In genomic region chr5:68216737-68217231, GRCh38 we compare ENCODE assay signal across 8 cellular contexts. TPM values are rescaled to one million over a fixed set of nuclear protein-coding genes. Genes with fewer than 3 reads are reported as not detected.
A peak's percentile ranks its signal among the peaks of the same experiment; 100 is the strongest.
DNase-seq lines count a peak whose midpoint lies in the region; ATAC-seq and TF ChIP-seq lines count a peak whose summit lies in the region.

No MANE protein-coding gene starts in this region.

- H3K9me2 ChIP-seq in Karpas-422 (replicated peaks; ENCODE audit: insufficient read depth, low read length), result no peaks in the 10 kb centered on the region

- H3K4me1 ChIP-seq in Karpas-422 (ENCODE audit: low read length) (peaks cover 28% of the 10 kb centered on the region), urinary bladder (ENCODE audit: insufficient read depth) (peaks cover 5% of the 10 kb centered on the region)

- no peaks in the 10 kb centered on the region for H3K36me3 ChIP-seq in Karpas-422 (ENCODE audit: insufficient read depth, low read length)
- no peaks in the 10 kb centered on the region for H3K36me3 ChIP-seq in brain microvascular endothelial cell (replicated peaks)
- no peaks in the 10 kb centered on the region for H3K36me3 ChIP-seq in urinary bladder (ENCODE audit: insufficient read depth)

- WGBS in urinary bladder, result 0% methylated on average over 10 of the region's 10 CpGs

- 0 out of 2 replicates have a peak, but pooled peaks cover 2% of the 10 kb centered on the region for H3K27me3 ChIP-seq in Karpas-422 (ENCODE audit: low read length)
- no peaks in the 10 kb centered on the region for H3K27me3 ChIP-seq in brain microvascular endothelial cell (replicated peaks)

- peak overlapping the region; percentile 85 for H3K9ac ChIP-seq in Karpas-422 (ENCODE audit: low read length)

- peak overlapping the region; percentile 29 for H2AFZ ChIP-seq in Karpas-422 (ENCODE audit: low read length)

- ATAC-seq in GM19351 (IDR thresholded peaks at IDR 0.05; ENCODE audit: unreplicated experiment), result peak; percentile 14

- no peaks in the 10 kb centered on the region for H3K9me3 ChIP-seq in Karpas-422 (ENCODE audit: low read length)

- H3K27ac ChIP-seq in Karpas-422 (ENCODE audit: low read length), result peak overlapping the region; percentile 70
- H3K27ac ChIP-seq in brain microvascular endothelial cell, result peak overlapping the region; percentile 96
- H3K27ac ChIP-seq in urinary bladder (ENCODE audit: low read depth), result peak overlapping the region; percentile 87

- in situ Hi-C loops in brain microvascular endothelial cell (cut with HindIII; ENCODE audit: low pct_ligation_motif_present, low sequenced_read_pairs), result no loop called here

- DNase-seq in COLO829 (ENCODE audit: low spot score) (peak; percentile 6), Karpas-422 (peak; percentile 58), brain microvascular endothelial cell (peak; percentile 20), lung microvascular endothelial cell (ENCODE audit: low read depth in 2 of 2) (peak; percentile 30 to 35), epidermal melanocyte (ENCODE audit: insufficient read length, low spot score) (no peak), NCI-H69 (lab: John Stamatoyannopoulos, UW) (no peak)

- peaks cover 29% of the 10 kb centered on the region; the same call in 1 of the 2 replicates for H4K20me1 ChIP-seq in Karpas-422 (ENCODE audit: insufficient read depth, low read depth, low read length)

- H3K4me3 ChIP-seq in Karpas-422 (ENCODE audit: low read length) (peak overlapping the region; percentile 76), brain microvascular endothelial cell (ENCODE audit: low read depth, low read length) (peak overlapping the region; percentile 87), urinary bladder (ENCODE audit: low read depth, low read length) (peak overlapping the region; percentile 90)

- peak overlapping the region; percentile 79 for H3K4me2 ChIP-seq in Karpas-422 (ENCODE audit: low read depth, low read length, poor library complexity, severe bottlenecking)

- peaks cover 53% of the 10 kb centered on the region for H3K79me2 ChIP-seq in Karpas-422 (ENCODE audit: low read length)

- no peak for TF ChIP-seq CTCF in brain microvascular endothelial cell (IDR thresholded peaks at IDR 0.05; ENCODE audit: low read depth, low read length, missing control alignments)

RNA-seq across cellular contexts. Expression of gene PIK3R1, which starts 1.2 kb away (rescaled TPM):
- total RNA-seq in Karpas-422 (2014; rRNA removed; shearing (Covaris generic); ENCODE audit: low replicate concordance), result 13.2 and 24.0 TPM in 2 replicates
- total RNA-seq in lung microvascular endothelial cell (22.9 and 26.4 TPM in 2 replicates), urinary bladder (128 TPM)
- polyA plus RNA-seq in urinary bladder, result 66.4 TPM

Comparison
In these comparisons a context has a peak if more than half of its experiments do, and no peak if none do; other contexts are left out.
1. DNase-seq: peak in COLO829 (single experiment), Karpas-422 (single experiment), brain microvascular endothelial cell (single experiment) and lung microvascular endothelial cell (2 of 2); none in epidermal melanocyte (single experiment) and NCI-H69 (single experiment).
2. Peak in every context shown above with its lines, with median percentiles within 50 percentile points of each other: H3K27ac ChIP-seq and H3K4me3 ChIP-seq.